Comparison of ENCODE assay signal across 8 cellular contexts in genomic region chr20:63573739-63574131, GRCh38. TPM values are rescaled to one million over a fixed set of nuclear protein-coding genes. Genes with fewer than 3 reads are reported as not detected.
A peak's percentile ranks its signal among the peaks of the same experiment; 100 is the strongest.
DNase-seq lines count a peak whose midpoint lies in the region; ATAC-seq, FAIRE-seq and TF ChIP-seq lines count a peak whose summit lies in the region.

No MANE protein-coding gene starts in this region.

- RAD21 ChIA-PET in GM12878 (lab: Charles Lee; ENCODE audit: unreplicated experiment), result interaction anchor here (0.5 to 2.5 kb wide), 11 partner anchors 19 to 200 kb away, joined by 3 to 30 read pairs (median 3); partner anchors contain the start of genes PTK6 and SRMS

- H3K36me3 ChIP-seq in GM12878 (ENCODE audit: control insufficient read depth in 2 of 2, insufficient read depth in 2 of 2, low read length in 1 of 2) (no peaks in the 10 kb centered on the region), right lobe of liver (no peaks in the 10 kb centered on the region), tibial artery (peaks cover 0 to 5% (median 0%) of the 10 kb centered on the region in 3 donors)

- TF ChIP-seq CTCF in GM12878 (IDR thresholded peaks at IDR 0.05 in 2 of 3, conservative IDR thresholded peaks at IDR 0.05 in 1 of 3; ENCODE audit: control insufficient read depth in 2 of 3, extremely low read depth in 1 of 3, insufficient read depth in 1 of 3, low read depth in 3 of 3, low read length in 3 of 3), result no peak
- no peak for TF ChIP-seq CTCF in right lobe of liver (IDR thresholded peaks at IDR 0.05)
- no peak for TF ChIP-seq CTCF in tibial artery (IDR thresholded peaks at IDR 0.05)

- no peaks in the 10 kb centered on the region for H3K9me3 Mint-ChIP-seq in activated CD4-positive, alpha-beta T cell treated with anti-CD3 and anti-CD28 coated beads for 36 hours (ENCODE audit: low read depth)

- peak overlapping the region; percentile 70 for H3K4me3 Mint-ChIP-seq in activated CD4-positive, alpha-beta T cell treated with anti-CD3 and anti-CD28 coated beads for 36 hours

- no peak overlapping the region; the same call in 1 of the 2 replicates for H3K27ac ChIP-seq in GM12878 (ENCODE audit: control insufficient read depth, insufficient read depth)
- H3K27ac ChIP-seq in right lobe of liver, result peak overlapping the region; percentile 78 to 87 (median 87)
- H3K27ac ChIP-seq in tibial artery, result peak overlapping the region; percentile 64 to 80

- H3K9me3 ChIP-seq in GM12878 (replicated peaks; ENCODE audit: control insufficient read depth, insufficient read depth, low read length) (no peaks in the 10 kb centered on the region), right lobe of liver (no peaks in the 10 kb centered on the region), tibial artery (no peaks in the 10 kb centered on the region)

- H2AFZ ChIP-seq in GM12878 (ENCODE audit: control insufficient read depth, low read depth, low read length), result no peak overlapping the region; the same call in 1 of the 2 replicates

- no peaks in the 10 kb centered on the region for H3K27me3 ChIP-seq in GM12878 (replicated peaks in 1 of 2; ENCODE audit: control insufficient read depth in 2 of 2, insufficient read depth in 2 of 2, low read length in 1 of 2)
- H3K27me3 ChIP-seq in right lobe of liver, result no peaks in the 10 kb centered on the region
- peaks cover 0 to 15% of the 10 kb centered on the region in 2 donors for H3K27me3 ChIP-seq in tibial artery

- DNase-seq in activated CD4-positive, alpha-beta T cell treated with anti-CD3 and anti-CD28 coated beads for 36 hours, result no peak
- DNase-seq in activated CD4-positive, alpha-beta T cell treated with anti-CD3 and anti-CD28 coated beads, Interleukin-2, amount 50 U/mL, for 4 hours, result no peak
- DNase-seq in GM12878 (ENCODE audit: low read depth, low spot score) (no peak), right lobe of liver (no peak), tibial artery (no peak), SHP77 (lab: John Stamatoyannopoulos, UW) (no peak)
- DNase-seq in activated effector memory CD4-positive, alpha-beta T cell treated with anti-CD3 and anti-CD28 coated beads, Interleukin-2, amount 50 U/mL, for 16 hours, result no peak

- ATAC-seq in activated CD4-positive, alpha-beta T cell treated with anti-CD3 and anti-CD28 coated beads for 36 hours, result peak; percentile 13
- ATAC-seq in GM12878 (peak; percentile 47), right lobe of liver (peak; percentile 5 to 27 (median 14)), HG03442 (IDR thresholded peaks at IDR 0.05; ENCODE audit: unreplicated experiment) (no peak)

- WGBS in GM12878 (ENCODE audit: insufficient coverage, insufficient replicate concordance, low lambda C conversion rate, missing lambda C conversion rate), result 1% methylated on average over 11 of the region's 23 CpGs
- WGBS in right lobe of liver (ENCODE audit: insufficient coverage, low coverage, low lambda C conversion rate, missing lambda C conversion rate), result 0% methylated on average over 1 of the region's 23 CpGs

- peak overlapping the region; percentile 81 for H3K4me2 ChIP-seq in GM12878 (ENCODE audit: control insufficient read depth, insufficient read depth)

- H3K4me1 Mint-ChIP-seq in activated CD4-positive, alpha-beta T cell treated with anti-CD3 and anti-CD28 coated beads for 36 hours, result peaks cover 7% of the 10 kb centered on the region

- CTCF ChIA-PET in activated CD4-positive, alpha-beta T cell treated with anti-CD3 and anti-CD28 coated beads for 36 hours (lab: Charles Lee), result no interaction called here
- CTCF ChIA-PET in GM12878 (lab: Yijun Ruan, JAX), result interaction anchor here (1.3 to 3.0 kb wide), 7 partner anchors 19 to 407 kb away, joined by 3 to 25 read pairs (median 4); partner anchors contain the start of genes PRPF6, PTK6 and TPD52L2

- TF ChIP-seq POLR2A in GM12878 (IDR thresholded peaks at IDR 0.05; ENCODE audit: low read depth, low read length), result no peak; the same call in 1 of the 2 replicates
- no peak for TF ChIP-seq POLR2A in right lobe of liver (IDR thresholded peaks at IDR 0.05)

- H3K27ac Mint-ChIP-seq in activated CD4-positive, alpha-beta T cell treated with anti-CD3 and anti-CD28 coated beads for 36 hours, result peak overlapping the region; percentile 60

- TF ChIP-seq RAD21 in GM12878 (IDR thresholded peaks at IDR 0.05; ENCODE audit: insufficient read depth, low read depth, low read length), result no peak

- no peaks in the 10 kb centered on the region for H4K20me1 ChIP-seq in GM12878 (ENCODE audit: control insufficient read depth, insufficient read depth)

- peaks cover 15% of the 10 kb centered on the region for H3K4me1 ChIP-seq in GM12878 (ENCODE audit: control insufficient read depth, insufficient read depth, low read length)
- H3K4me1 ChIP-seq in right lobe of liver, result no peaks in the 10 kb centered on the region
- H3K4me1 ChIP-seq in tibial artery, result peaks cover 0 to 18% (median 15%) of the 10 kb centered on the region in 4 donors

- SMC1A ChIA-PET in GM12878 (lab: Charles Lee; ENCODE audit: uncharacterized antibody, unreplicated experiment), result interaction anchor here (1.2 to 1.3 kb wide), 2 partner anchors 36 to 77 kb away, joined by 4 read pairs; partner anchors contain the start of gene PTK6

- H3K79me2 ChIP-seq in GM12878 (ENCODE audit: control insufficient read depth, insufficient read depth, low read length), result peaks cover 3% of the 10 kb centered on the region; the same call in 1 of the 2 replicates

- peak overlapping the region; percentile 82 for H3K9ac ChIP-seq in GM12878 (ENCODE audit: control insufficient read depth, insufficient read depth, low read length)

- H3K36me3 Mint-ChIP-seq in activated CD4-positive, alpha-beta T cell treated with anti-CD3 and anti-CD28 coated beads for 36 hours (ENCODE audit: low read depth), result no peaks in the 10 kb centered on the region

- no peak for TF ChIP-seq EP300 in GM12878 (IDR thresholded peaks at IDR 0.05; ENCODE audit: borderline replicate concordance in 1 of 2, control insufficient read depth in 1 of 2, low read depth in 2 of 2, low read length in 2 of 2)

- POLR2A ChIA-PET in activated CD4-positive, alpha-beta T cell treated with anti-CD3 and anti-CD28 coated beads for 36 hours (lab: Charles Lee), result no interaction called here
- POLR2A ChIA-PET in GM12878 (lab: Charles Lee), result interaction anchor here (0.6 to 2.2 kb wide), 9 partner anchors 17 to 84 kb away, joined by 3 to 9 read pairs (median 4); partner anchors contain the start of genes FNDC11, PTK6 and RTEL1

- in situ Hi-C loops in GM12878 (cut with MboI), result no loop called here

- FAIRE-seq in GM12878 (lab: Jason Lieb, UNC), result no peak

- H3K4me3 ChIP-seq in GM12878, result peak overlapping the region; percentile 90
- peak overlapping the region; percentile 79 to 89 (median 87) for H3K4me3 ChIP-seq in right lobe of liver
- peak overlapping the region; percentile 64 to 98 for H3K4me3 ChIP-seq in tibial artery

- BruUV-seq in GM12878 (replicated peaks; lab: Mats Ljungman, UMichigan), result no TSS peak

- intact Hi-C loops in activated CD4-positive, alpha-beta T cell treated with anti-CD3 and anti-CD28 coated beads for 36 hours (cut with DNase I, micrococcal nuclease), result no loop called here
- intact Hi-C loops in GM12878 (cut with micrococcal nuclease; ENCODE audit: unreplicated experiment) (no loop called here), right lobe of liver (cut with DNase I) (no loop called here), tibial artery (cut with DNase I; ENCODE audit: low total_unique reads) (no loop called here)

- H3K27me3 Mint-ChIP-seq in activated CD4-positive, alpha-beta T cell treated with anti-CD3 and anti-CD28 coated beads for 36 hours, result peaks cover 2% of the 10 kb centered on the region

RNA-seq across cellular contexts. Expression of gene HELZ2, which starts 0.3 kb away (rescaled TPM):
- total RNA-seq in activated CD4-positive, alpha-beta T cell treated with anti-CD3 and anti-CD28 coated beads for 36 hours, result 10 to 100 TPM; 16.1 to 18.7 TPM
- 68.5 and 92.6 TPM in 2 replicates for total RNA-seq in GM12878 (2013; cell fraction: nucleolus; rRNA removed)
- 19.9 and 22.1 TPM in 2 replicates for total RNA-seq in GM12878 (2014; rRNA removed)
- 6.7 and 7.1 TPM in 2 replicates for total RNA-seq in GM12878 (2014; rRNA removed; fragmentation: Illumina TruSeq; extraction: Trizol)
- 33.3 and 36.9 TPM in 2 replicates for total RNA-seq in GM12878 (2021)
- 5.4 TPM for polyA plus RNA-seq in GM12878 (2011; ENCODE audit: low read depth)
- 8.3 and 17.2 TPM in 2 replicates for polyA plus RNA-seq in GM12878 (2011; rRNA removed)
- polyA plus RNA-seq in GM12878 (2011; cell fraction: cytosol; rRNA removed), result 15.6 and 31.4 TPM in 2 replicates
- polyA plus RNA-seq in GM12878 (2011; cell fraction: nucleus; rRNA removed), result 82.5 and 82.6 TPM in 2 replicates
- polyA plus RNA-seq in GM12878 (2012), result 12.4 and 21.7 TPM in 2 replicates
- 0.73 and 5.7 TPM in 2 replicates for polyA plus RNA-seq in GM12878 (2014; fragmentation: Illumina TruSeq; extraction: Trizol)
- under 1 TPM; 0.05 to 0.08 TPM for polyA plus RNA-seq in GM12878 (2014; fragmentation: Nextera tagmentation; extraction: Ambion mirVana)
- 21.1 and 23.0 TPM in 2 replicates for polyA plus RNA-seq in GM12878 (2014; rRNA removed)
- polyA plus RNA-seq in GM12878 (2016; fragmentation: Nextera tagmentation; extraction: Ambion mirVana), result 1 to 10 TPM; 1.8 to 1.9 TPM
- polyA minus RNA-seq in GM12878 (2011; rRNA and poly(A)+ RNA removed), result 36.1 and 73.4 TPM in 2 replicates
- 43.2 and 44.7 TPM in 2 replicates for polyA minus RNA-seq in GM12878 (2011; cell fraction: cytosol; rRNA and poly(A)+ RNA removed)
- polyA minus RNA-seq in GM12878 (2011; cell fraction: nucleus; rRNA and poly(A)+ RNA removed), result 64.3 and 105 TPM in 2 replicates
- 10 to 100 TPM; 14.8 to 30.3 (median 24.1) TPM for total RNA-seq in right lobe of liver

RNA-seq across cellular contexts. Expression of gene FNDC11, which starts 19.8 kb away (rescaled TPM):
- total RNA-seq in activated CD4-positive, alpha-beta T cell treated with anti-CD3 and anti-CD28 coated beads for 36 hours, result under 1 TPM; 0.18 to 0.27 TPM
- 0.81 and 1.9 TPM in 2 replicates for total RNA-seq in GM12878 (2013; cell fraction: nucleolus; rRNA removed)
- total RNA-seq in GM12878 (2014; rRNA removed) (0.40 and 0.54 TPM in 2 replicates), GM12878 (2014; rRNA removed; fragmentation: Illumina TruSeq; extraction: Trizol) (0.09 TPM in 1 of 2 replicates, not detected in the other), GM12878 (2021) (0.72 and 0.77 TPM in 2 replicates), right lobe of liver (not detected)
- not detected for polyA plus RNA-seq in GM12878 (2011; ENCODE audit: low read depth)
- polyA plus RNA-seq in GM12878 (2011; rRNA removed) (0.26 and 0.31 TPM in 2 replicates), GM12878 (2014; fragmentation: Illumina TruSeq; extraction: Trizol) (0.09 TPM in 1 of 2 replicates, not detected in the other), GM12878 (2014; fragmentation: Nextera tagmentation; extraction: Ambion mirVana) (not detected), GM12878 (2014; rRNA removed) (0.37 and 1.0 TPM in 2 replicates), GM12878 (2016; fragmentation: Nextera tagmentation; extraction: Ambion mirVana) (under 1 TPM; 0.24 to 0.37 TPM)
- 0.93 and 1.2 TPM in 2 replicates for polyA plus RNA-seq in GM12878 (2011; cell fraction: cytosol; rRNA removed)
- 5.7 and 6.0 TPM in 2 replicates for polyA plus RNA-seq in GM12878 (2011; cell fraction: nucleus; rRNA removed)
- polyA plus RNA-seq in GM12878 (2012), result 0.24 and 0.52 TPM in 2 replicates
- polyA minus RNA-seq in GM12878 (2011; rRNA and poly(A)+ RNA removed), result 0.37 and 0.62 TPM in 2 replicates
- 0.80 TPM in 1 of 2 replicates, not detected in the other for polyA minus RNA-seq in GM12878 (2011; cell fraction: cytosol; rRNA and poly(A)+ RNA removed)
- polyA minus RNA-seq in GM12878 (2011; cell fraction: nucleus; rRNA and poly(A)+ RNA removed), result 1.2 and 1.5 TPM in 2 replicates

RNA-seq across cellular contexts. Expression of gene SRMS, which starts 26.2 kb away (rescaled TPM):
- not detected for total RNA-seq in activated CD4-positive, alpha-beta T cell treated with anti-CD3 and anti-CD28 coated beads for 36 hours
- not detected in 2 replicates for total RNA-seq in GM12878 (2013; cell fraction: nucleolus; rRNA removed)
- total RNA-seq in GM12878 (2014; rRNA removed) (not detected in 2 replicates), GM12878 (2014; rRNA removed; fragmentation: Illumina TruSeq; extraction: Trizol) (not detected in 2 replicates), GM12878 (2021) (not detected in 2 replicates), right lobe of liver (not detected)
- not detected for polyA plus RNA-seq in GM12878 (2011; ENCODE audit: low read depth)
- polyA plus RNA-seq in GM12878 (2011; rRNA removed) (0.07 TPM in 1 of 2 replicates, not detected in the other), GM12878 (2014; fragmentation: Illumina TruSeq; extraction: Trizol) (not detected in 2 replicates), GM12878 (2014; fragmentation: Nextera tagmentation; extraction: Ambion mirVana) (not detected), GM12878 (2014; rRNA removed) (0.14 TPM in 1 of 2 replicates, not detected in the other), GM12878 (2016; fragmentation: Nextera tagmentation; extraction: Ambion mirVana) (not detected)
- polyA plus RNA-seq in GM12878 (2011; cell fraction: cytosol; rRNA removed), result 0.07 and 0.15 TPM in 2 replicates
- 0.31 and 0.34 TPM in 2 replicates for polyA plus RNA-seq in GM12878 (2011; cell fraction: nucleus; rRNA removed)
- not detected in 2 replicates for polyA plus RNA-seq in GM12878 (2012)
- polyA minus RNA-seq in GM12878 (2011; rRNA and poly(A)+ RNA removed), result not detected in 2 replicates
- polyA minus RNA-seq in GM12878 (2011; cell fraction: cytosol; rRNA and poly(A)+ RNA removed), result not detected in 2 replicates
- not detected in 2 replicates for polyA minus RNA-seq in GM12878 (2011; cell fraction: nucleus; rRNA and poly(A)+ RNA removed)

RNA-seq across cellular contexts. Expression of gene PTK6, which starts 36.6 kb away (rescaled TPM):
- under 1 TPM; 0.25 to 0.48 TPM for total RNA-seq in activated CD4-positive, alpha-beta T cell treated with anti-CD3 and anti-CD28 coated beads for 36 hours
- total RNA-seq in GM12878 (2013; cell fraction: nucleolus; rRNA removed), result 0.23 and 0.39 TPM in 2 replicates
- total RNA-seq in GM12878 (2014; rRNA removed), result not detected in 2 replicates
- 0.09 TPM in 1 of 2 replicates, not detected in the other for total RNA-seq in GM12878 (2014; rRNA removed; fragmentation: Illumina TruSeq; extraction: Trizol)
- 0.21 and 0.24 TPM in 2 replicates for total RNA-seq in GM12878 (2021)
- 0.22 TPM for polyA plus RNA-seq in GM12878 (2011; ENCODE audit: low read depth)
- polyA plus RNA-seq in GM12878 (2011; rRNA removed), result 0.20 and 0.32 TPM in 2 replicates
- polyA plus RNA-seq in GM12878 (2011; cell fraction: cytosol; rRNA removed), result 0.34 and 0.37 TPM in 2 replicates
- 0.86 and 1.2 TPM in 2 replicates for polyA plus RNA-seq in GM12878 (2011; cell fraction: nucleus; rRNA removed)
- 0.32 and 0.45 TPM in 2 replicates for polyA plus RNA-seq in GM12878 (2012)
- 0.04 TPM in 1 of 2 replicates, not detected in the other for polyA plus RNA-seq in GM12878 (2014; fragmentation: Illumina TruSeq; extraction: Trizol)
- polyA plus RNA-seq in GM12878 (2014; fragmentation: Nextera tagmentation; extraction: Ambion mirVana), result under 1 TPM in 1 of 2 experiments, not detected in 1; 0.02 TPM
- polyA plus RNA-seq in GM12878 (2014; rRNA removed), result 0.14 and 0.28 TPM in 2 replicates
- polyA plus RNA-seq in GM12878 (2016; fragmentation: Nextera tagmentation; extraction: Ambion mirVana), result under 1 TPM in 1 of 2 experiments, not detected in 1; 0.08 TPM
- polyA minus RNA-seq in GM12878 (2011; rRNA and poly(A)+ RNA removed), result 0.22 and 0.36 TPM in 2 replicates
- polyA minus RNA-seq in GM12878 (2011; cell fraction: cytosol; rRNA and poly(A)+ RNA removed), result 0.52 TPM in 1 of 2 replicates, not detected in the other
- polyA minus RNA-seq in GM12878 (2011; cell fraction: nucleus; rRNA and poly(A)+ RNA removed), result 0.19 and 0.24 TPM in 2 replicates
- 10 to 100 TPM in 1 of 6 experiments, 1 to 10 TPM in 3, under 1 TPM in 2; 0.78 to 11.0 (median 3.6) TPM for total RNA-seq in right lobe of liver

RNA-seq across cellular contexts. Expression of gene GMEB2, which starts 53.2 kb away (rescaled TPM):
- total RNA-seq in activated CD4-positive, alpha-beta T cell treated with anti-CD3 and anti-CD28 coated beads for 36 hours, result 10 to 100 TPM; 14.0 to 14.1 TPM
- total RNA-seq in GM12878 (2013; cell fraction: nucleolus; rRNA removed), result 15.7 and 19.8 TPM in 2 replicates
- total RNA-seq in GM12878 (2014; rRNA removed), result 14.8 and 15.1 TPM in 2 replicates
- 4.9 and 5.2 TPM in 2 replicates for total RNA-seq in GM12878 (2014; rRNA removed; fragmentation: Illumina TruSeq; extraction: Trizol)
- 13.3 and 14.8 TPM in 2 replicates for total RNA-seq in GM12878 (2021)
- polyA plus RNA-seq in GM12878 (2011; ENCODE audit: low read depth), result 3.9 TPM
- 6.9 and 10.8 TPM in 2 replicates for polyA plus RNA-seq in GM12878 (2011; rRNA removed)
- polyA plus RNA-seq in GM12878 (2011; cell fraction: cytosol; rRNA removed), result 12.9 and 14.5 TPM in 2 replicates
- 36.3 and 38.7 TPM in 2 replicates for polyA plus RNA-seq in GM12878 (2011; cell fraction: nucleus; rRNA removed)
- polyA plus RNA-seq in GM12878 (2012), result 10.0 and 11.3 TPM in 2 replicates
- polyA plus RNA-seq in GM12878 (2014; fragmentation: Illumina TruSeq; extraction: Trizol), result 3.1 and 5.4 TPM in 2 replicates
- under 1 TPM; 0.08 to 0.27 TPM for polyA plus RNA-seq in GM12878 (2014; fragmentation: Nextera tagmentation; extraction: Ambion mirVana)
- 12.7 and 14.2 TPM in 2 replicates for polyA plus RNA-seq in GM12878 (2014; rRNA removed)
- 1 to 10 TPM; 3.4 to 8.3 TPM for polyA plus RNA-seq in GM12878 (2016; fragmentation: Nextera tagmentation; extraction: Ambion mirVana)
- 6.2 and 10.8 TPM in 2 replicates for polyA minus RNA-seq in GM12878 (2011; rRNA and poly(A)+ RNA removed)
- polyA minus RNA-seq in GM12878 (2011; cell fraction: cytosol; rRNA and poly(A)+ RNA removed), result 5.2 and 5.7 TPM in 2 replicates
- polyA minus RNA-seq in GM12878 (2011; cell fraction: nucleus; rRNA and poly(A)+ RNA removed), result 5.2 and 7.2 TPM in 2 replicates
- 1 to 10 TPM; 3.2 to 7.0 (median 5.1) TPM for total RNA-seq in right lobe of liver
